28 cellular contexts compared by ENCODE assay signal in genomic region chr1:209870151-209870831, GRCh38. TPM values are rescaled to one million over a fixed set of nuclear protein-coding genes. Genes with fewer than 3 reads are reported as not detected.
DNase-seq lines count a peak whose midpoint lies in the region; ATAC-seq, FAIRE-seq and TF ChIP-seq lines count a peak whose summit lies in the region.
"Had no signal": no experiment of that assay in that cellular context is flagged by ENCODE, and none has a peak within 500 bp of the region (broad histone marks: within the 10 kb centered on the region; RNA-seq: fewer than 3 reads in every experiment).

No MANE protein-coding gene starts in this region.

- CTCF ChIA-PET in MCF 10A (lab: Yijun Ruan, JAX): interaction anchor here (0.6 to 20.0 kb wide), 15 partner anchors 9 to 1414 kb away, joined by 3 to 814 read pairs (median 6); no protein-coding TSS in a partner anchor

- H3K4me3 Mint-ChIP-seq in MCF 10A (ENCODE audit: unreplicated experiment): no peak overlapping the region
- H3K4me3 Mint-ChIP-seq: activated CD8-positive, alpha-beta T cell treated with anti-CD3 and anti-CD28 coated beads, Interleukin-2, amount 10 ng/mL, durations not matched to agents 7 days and 5 days; activated naive CD8-positive, alpha-beta T cell treated with anti-CD3 and anti-CD28 coated beads for 36 hours; IgD-negative memory B cell had no signal

- H3K27me3 ChIP-seq in breast epithelium: no peaks in the 10 kb centered on the region
- H3K27me3 ChIP-seq in bronchial epithelial cell (ENCODE audit: control insufficient read depth, insufficient read depth, low read length): no peaks in the 10 kb centered on the region
- H3K27me3 ChIP-seq in foreskin keratinocyte: no peaks in the 10 kb centered on the region
- H3K27me3 ChIP-seq: cardiac muscle cell, SJSA1, testis had no signal

- POLR2A ChIA-PET in MCF 10A (lab: Yijun Ruan, JAX): interaction anchor here (0.6 to 10.9 kb wide), 22 partner anchors 8 to 217 kb away, joined by 3 to 156 read pairs (median 4); partner anchors contain the start of gene UTP25

- TF ChIP-seq CTCF in MCF 10A (IDR thresholded peaks at IDR 0.05; ENCODE audit: unreplicated experiment) (no peak), breast epithelium (IDR thresholded peaks at IDR 0.05) (no peak), bronchial epithelial cell (IDR thresholded peaks at IDR 0.05; ENCODE audit: insufficient read depth, low read length, severe bottlenecking) (no peak), foreskin keratinocyte (conservative IDR thresholded peaks at IDR 0.05) (no peak)

- peak overlapping the region; percentile 98 for H3K27ac Mint-ChIP-seq in MCF 10A (ENCODE audit: low read depth, unreplicated experiment)
- H3K27ac Mint-ChIP-seq: activated CD8-positive, alpha-beta T cell treated with anti-CD3 and anti-CD28 coated beads, Interleukin-2, amount 10 ng/mL, durations not matched to agents 7 days and 5 days; activated naive CD8-positive, alpha-beta T cell treated with anti-CD3 and anti-CD28 coated beads for 36 hours; IgD-negative memory B cell had no signal

- no peak for FAIRE-seq in bronchial epithelial cell (lab: Jason Lieb, UNC)
- FAIRE-seq: frontal cortex, GM18507 had no signal

- no peaks in the 10 kb centered on the region for H3K36me3 Mint-ChIP-seq in MCF 10A (ENCODE audit: insufficient read depth, unreplicated experiment)
- H3K36me3 Mint-ChIP-seq: activated naive CD8-positive, alpha-beta T cell treated with anti-CD3 and anti-CD28 coated beads for 36 hours had no signal

- H3K4me3 ChIP-seq in breast epithelium (no peak overlapping the region), bronchial epithelial cell (ENCODE audit: low read depth, low read length) (no peak overlapping the region)
- H3K4me3 ChIP-seq: cardiac muscle cell, prostate gland, SJSA1, smooth muscle cell, testis had no signal

- H3K27ac ChIP-seq in breast epithelium (peak overlapping the region in 1 of 2 donors; percentile 8), foreskin keratinocyte (peak overlapping the region; percentile 59)
- H3K27ac ChIP-seq: 22Rv1, cardiac muscle cell, HL-60, prostate gland, SJSA1 had no signal

- H3K36me3 ChIP-seq in breast epithelium (no peaks in the 10 kb centered on the region), bronchial epithelial cell (ENCODE audit: control insufficient read depth, insufficient read depth, low read length) (no peaks in the 10 kb centered on the region)
- H3K36me3 ChIP-seq: cardiac muscle cell, prostate gland, SJSA1 had no signal

- ATAC-seq in foreskin keratinocyte: peak; percentile 2
- ATAC-seq in HG02884 (IDR thresholded peaks at IDR 0.05; ENCODE audit: unreplicated experiment): no peak
- ATAC-seq in GM21515 (IDR thresholded peaks at IDR 0.05; ENCODE audit: unreplicated experiment): no peak
- no peak for ATAC-seq in HG02763 (IDR thresholded peaks at IDR 0.05; ENCODE audit: unreplicated experiment)
- ATAC-seq: activated CD8-positive, alpha-beta T cell treated with anti-CD3 and anti-CD28 coated beads, Interleukin-2, amount 10 ng/mL, durations not matched to agents 7 days and 5 days had no signal

- TF ChIP-seq POLR2A in breast epithelium (IDR thresholded peaks at IDR 0.05): no peak

- DNase-seq in MCF 10A (ENCODE audit: unreplicated experiment) (no peak), breast epithelium (ENCODE audit: low spot score in 2 of 2) (no peak), bronchial epithelial cell (ENCODE audit: low read depth) (peak; percentile 57), foreskin keratinocyte (peak in 1 of 2 donors; percentile 81), NCI-H2081 (lab: John Stamatoyannopoulos, UW) (no peak)
- DNase-seq: activated CD8-positive, alpha-beta T cell treated with anti-CD3 and anti-CD28 coated beads, Interleukin-2, amount 10 ng/mL, durations not matched to agents 7 days and 5 days; activated naive CD8-positive, alpha-beta T cell treated with anti-CD3 and anti-CD28 coated beads for 36 hours; activated T-cell treated with anti-CD3 and anti-CD28 coated beads, Interleukin-2, amount 50 U/mL, for 48 hours; DMS79 treated with DMSO at 0.1 percent for 48 hours; effector memory CD4-positive, alpha-beta T cell; H7; NCI-H2029 treated with DMSO at 0.1 percent for 48 hours; NCI-H524 treated with DMSO at 0.1 percent for 48 hours; stimulated activated CD4-positive, alpha-beta T cell treated with anti-CD3 and anti-CD28 coated beads, Interleukin-4, amount 100 ng/mL, for 24 hours; T-helper 9 cell; testis had no signal

- no peaks in the 10 kb centered on the region for H3K4me1 ChIP-seq in breast epithelium
- peaks cover 38% of the 10 kb centered on the region for H3K4me1 ChIP-seq in foreskin keratinocyte
- H3K4me1 ChIP-seq: prostate gland had no signal

- no TSS peak for BruUV-seq in MCF 10A (replicated peaks; lab: Mats Ljungman, UMichigan)

- H3K4me1 Mint-ChIP-seq in MCF 10A (ENCODE audit: insufficient read depth, unreplicated experiment): peaks cover 65% of the 10 kb centered on the region
- H3K4me1 Mint-ChIP-seq: activated naive CD8-positive, alpha-beta T cell treated with anti-CD3 and anti-CD28 coated beads for 36 hours; IgD-negative memory B cell had no signal

- H3K9me3 ChIP-seq in breast epithelium: no peaks in the 10 kb centered on the region
- H3K9me3 ChIP-seq: prostate gland, SJSA1, testis had no signal

- peaks cover 10% of the 10 kb centered on the region for H3K9me3 Mint-ChIP-seq in MCF 10A (ENCODE audit: unreplicated experiment)

- intact Hi-C loops in MCF 10A (cut with micrococcal nuclease) (loop anchor here (5.0 kb wide), 2 partner anchors 67 to 502 kb away; partner anchors contain the start of gene SYT14), breast epithelium (cut with DNase I; ENCODE audit: low total_unique reads) (no loop called here)

- no peaks in the 10 kb centered on the region for H3K27me3 Mint-ChIP-seq in MCF 10A (ENCODE audit: insufficient read depth, unreplicated experiment)

RNA-seq across cellular contexts. Expression of gene UTP25, which starts 42.5 kb away (rescaled TPM):
- 20.4 and 23.8 TPM in 2 replicates for total RNA-seq in MCF 10A (2022)
- 10 to 100 TPM in 2 of 3 donors, 1 to 10 TPM in 1; 6.4 to 15.5 (median 11.1) TPM for total RNA-seq in breast epithelium
- total RNA-seq in bronchial epithelial cell: 2.9 and 6.3 TPM in 2 replicates
- 9.0 and 9.2 TPM in 2 replicates for total RNA-seq in foreskin keratinocyte
- 3.2 and 3.7 TPM in 2 replicates for polyA plus RNA-seq in foreskin keratinocyte
